In genomic region chr1:24964811-24965570, GRCh38 we compare ENCODE assay signal across 8 cellular contexts. TPM values are rescaled to one million over a fixed set of nuclear protein-coding genes. Genes with fewer than 3 reads are reported as not detected.
DNase-seq lines count a peak whose midpoint lies in the region; ATAC-seq and TF ChIP-seq lines count a peak whose summit lies in the region.

No MANE protein-coding gene starts in this region.

- peaks cover 4% of the 10 kb centered on the region for H3K27me3 Mint-ChIP-seq in CD4-positive, CD25-positive, alpha-beta regulatory T cell
- H3K27me3 Mint-ChIP-seq in immature natural killer cell (ENCODE audit: low read depth in 3 of 3) = peaks cover 17 to 40% (median 26%) of the 10 kb centered on the region in 3 donors

- peak overlapping the region; percentile 26 for H3K4me3 ChIP-seq in CD4-positive, CD25-positive, alpha-beta regulatory T cell (ENCODE audit: low read depth, low read length)
- no peak overlapping the region for H3K4me3 ChIP-seq in HL-60 (replicated peaks; ENCODE audit: insufficient read depth, low read length)

- peak; percentile 90 for ATAC-seq in CD4-positive, CD25-positive, alpha-beta regulatory T cell (ENCODE audit: low read depth in 2 of 2)
- ATAC-seq in GM21367 (IDR thresholded peaks at IDR 0.05; ENCODE audit: unreplicated experiment) = peak; percentile 65

- no peak for TF ChIP-seq CTCF in HL-60 (IDR thresholded peaks at IDR 0.05; ENCODE audit: insufficient read depth, low read length)

- H3K4me1 Mint-ChIP-seq in CD4-positive, CD25-positive, alpha-beta regulatory T cell = peaks cover 0 to 59% (median 12%) of the 10 kb centered on the region in 4 donors
- peaks cover 43% of the 10 kb centered on the region in 2 donors for H3K4me1 Mint-ChIP-seq in immature natural killer cell

- peaks cover 24% of the 10 kb centered on the region for H3K4me1 ChIP-seq in CD4-positive, CD25-positive, alpha-beta regulatory T cell (ENCODE audit: control insufficient read depth, insufficient read depth, low read length, poor library complexity, severe bottlenecking)

- H3K27ac ChIP-seq in CD4-positive, CD25-positive, alpha-beta regulatory T cell (ENCODE audit: insufficient read depth, low read length, poor library complexity, severe bottlenecking) = peak overlapping the region; percentile 76
- H3K27ac ChIP-seq in HL-60 (replicated peaks) = no peak overlapping the region; the same call in 1 of the 2 replicates

- H3K27me3 ChIP-seq in CD4-positive, CD25-positive, alpha-beta regulatory T cell (ENCODE audit: control insufficient read depth, insufficient read depth, low read length) = no peaks in the 10 kb centered on the region
- H3K27me3 ChIP-seq in HL-60 (ENCODE audit: insufficient read depth, poor library complexity, severe bottlenecking) = no peaks in the 10 kb centered on the region

- H3K9me3 ChIP-seq in CD4-positive, CD25-positive, alpha-beta regulatory T cell (ENCODE audit: control insufficient read depth in 2 of 2, low read length in 2 of 2) = no peaks in the 10 kb centered on the region

- H3K36me3 Mint-ChIP-seq in CD4-positive, CD25-positive, alpha-beta regulatory T cell = no peaks in the 10 kb centered on the region
- peaks cover 0 to 3% (median 0%) of the 10 kb centered on the region in 3 donors for H3K36me3 Mint-ChIP-seq in immature natural killer cell

- no peaks in the 10 kb centered on the region for H3K9me3 Mint-ChIP-seq in CD4-positive, CD25-positive, alpha-beta regulatory T cell
- no peaks in the 10 kb centered on the region for H3K9me3 Mint-ChIP-seq in immature natural killer cell

- no peaks in the 10 kb centered on the region for H3K36me3 ChIP-seq in CD4-positive, CD25-positive, alpha-beta regulatory T cell (ENCODE audit: control insufficient read depth, insufficient read depth, low read length)

- peak overlapping the region; percentile 81 to 93 (median 90) for H3K27ac Mint-ChIP-seq in CD4-positive, CD25-positive, alpha-beta regulatory T cell
- H3K27ac Mint-ChIP-seq in immature natural killer cell = peak overlapping the region; percentile 72 to 95 (median 88)

- H3K4me3 Mint-ChIP-seq in CD4-positive, CD25-positive, alpha-beta regulatory T cell = peak overlapping the region; percentile 54 to 93 (median 80)
- H3K4me3 Mint-ChIP-seq in immature natural killer cell = peak overlapping the region; percentile 71 to 87 (median 75)

- DNase-seq in CD4-positive, CD25-positive, alpha-beta regulatory T cell = peak; percentile 71 to 96 (median 85)
- DNase-seq in HL-60 (ENCODE audit: low read depth in 1 of 2, low spot score in 1 of 2) = peak; percentile 46 to 90
- peak; percentile 96 for DNase-seq in activated CD8-positive, alpha-beta memory T cell treated with anti-CD3 and anti-CD28 coated beads for 24 hours
- peak; percentile 96 to 97 (median 97) for DNase-seq in immature natural killer cell
- peak; percentile 84 for DNase-seq in stimulated activated CD8-positive, alpha-beta memory T cell treated with anti-CD3 and anti-CD28 coated beads, Interleukin-7, amount 100 ng/mL, for 24 hours (ENCODE audit: low read depth)
- no peak for DNase-seq in NCI-H1436 (lab: John Stamatoyannopoulos, UW)
- DNase-seq in HPDE6-E6E7 (ENCODE audit: extremely low spot score) = no peak

RNA-seq across cellular contexts. Expression of gene RUNX3, which starts 34.9 kb away (rescaled TPM):
- 268 TPM for total RNA-seq in CD4-positive, CD25-positive, alpha-beta regulatory T cell
- polyA plus RNA-seq in CD4-positive, CD25-positive, alpha-beta regulatory T cell = 10 to 100 TPM; 12.0 to 23.3 (median 15.8) TPM
- polyA plus RNA-seq in immature natural killer cell = 100 to 1,000 TPM in 1 of 3 donors, 10 to 100 TPM in 2; 83.7 to 132 (median 93.2) TPM

Comparison
In these comparisons a context has a peak if more than half of its experiments do, and no peak if none do; other contexts are left out.
1. DNase-seq: peak in CD4-positive, CD25-positive, alpha-beta regulatory T cell (3 of 3), HL-60 (2 of 2), activated CD8-positive, alpha-beta memory T cell treated with anti-CD3 and anti-CD28 coated beads for 24 hours (single experiment), immature natural killer cell (3 of 3) and stimulated activated CD8-positive, alpha-beta memory T cell treated with anti-CD3 and anti-CD28 coated beads, Interleukin-7, amount 100 ng/mL, for 24 hours (single experiment); none in NCI-H1436 (single experiment) and HPDE6-E6E7 (single experiment).